In the genomic region with DNA sequence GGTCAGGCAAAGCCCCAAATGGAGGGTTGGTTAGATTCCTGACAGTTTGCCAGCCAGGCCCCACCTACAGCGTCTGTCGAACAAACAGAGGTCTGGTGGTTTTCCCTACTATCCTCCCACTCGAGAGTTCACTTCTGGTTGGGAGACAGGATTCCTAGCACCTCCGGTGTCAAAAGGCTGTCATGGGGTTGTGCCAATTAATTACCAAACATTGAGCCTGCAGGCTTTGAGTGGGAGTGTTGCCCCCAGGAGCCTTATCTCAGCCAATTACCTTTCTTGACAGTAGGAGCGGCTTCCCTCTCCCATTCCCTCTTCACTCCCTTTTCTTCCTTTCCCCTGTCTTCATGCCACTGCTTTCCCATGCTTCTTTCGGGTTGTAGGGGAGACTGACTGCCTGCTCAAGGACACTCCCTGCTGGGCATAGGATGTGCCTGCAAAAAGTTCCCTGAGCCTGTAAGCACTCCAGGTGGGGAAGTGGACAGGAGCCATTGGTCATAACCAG, we compare ENCODE assay signal across 10 cellular contexts. TPM values are rescaled to one million over a fixed set of nuclear protein-coding genes. Genes with fewer than 3 reads are reported as not detected.
DNase-seq lines count a peak whose midpoint lies in the region; ATAC-seq and TF ChIP-seq lines count a peak whose summit lies in the region.
"Had no signal": no experiment of that assay in that cellular context is flagged by ENCODE, and none has a peak within 500 bp of the region (broad histone marks: within the 10 kb centered on the region; RNA-seq: fewer than 3 reads in every experiment).

No MANE protein-coding gene starts in this region.

- TF ChIP-seq CTCF in PC-3 (conservative IDR thresholded peaks at IDR 0.05; ENCODE audit: low read depth, low read length): peak; percentile 64
- peak; percentile 56 for TF ChIP-seq CTCF in foreskin keratinocyte (conservative IDR thresholded peaks at IDR 0.05)
- no peak for TF ChIP-seq CTCF in smooth muscle cell (IDR thresholded peaks at IDR 0.05; ENCODE audit: borderline replicate concordance, insufficient read depth, poor library complexity, severe bottlenecking)

- H3K27ac ChIP-seq in PC-3 (ENCODE audit: low read length): no peak overlapping the region
- H3K27ac ChIP-seq in foreskin keratinocyte: no peak overlapping the region
- no peak overlapping the region for H3K27ac ChIP-seq in smooth muscle cell (ENCODE audit: low read depth)
- H3K27ac ChIP-seq: ascending aorta had no signal

- DNase-seq in SHP77 (lab: John Stamatoyannopoulos, UW) (peak; percentile 4 to 45), SHP77 treated with DMSO at 0.1 percent for 48 hours (lab: John Stamatoyannopoulos, UW) (no peak), PC-3 (peak; percentile 61), foreskin keratinocyte (peak in 1 of 2 donors; percentile 27), smooth muscle cell (lab: John Stamatoyannopoulos, UW; ENCODE audit: unreplicated experiment) (no peak)
- no peak for DNase-seq in stimulated activated effector memory CD8-positive, alpha-beta T cell treated with anti-CD3 and anti-CD28 coated beads, Interleukin-12 subunit alpha, Interleukin-12 subunit beta, amount 100 ng/mL, for 72 hours (ENCODE audit: low spot score in 2 of 2)
- DNase-seq: NCI-H187 treated with DMSO at 0.1 percent for 48 hours had no signal

- peaks cover 39% of the 10 kb centered on the region for H3K36me3 ChIP-seq in PC-3 (ENCODE audit: low read depth, low read length)
- peaks cover 23% of the 10 kb centered on the region for H3K36me3 ChIP-seq in smooth muscle cell (ENCODE audit: low read depth)

- H3K79me2 ChIP-seq in PC-3 (ENCODE audit: low read length) (no peaks in the 10 kb centered on the region), smooth muscle cell (ENCODE audit: low read depth) (no peaks in the 10 kb centered on the region)

- H4K20me1 ChIP-seq in PC-3 (ENCODE audit: low read length) (no peaks in the 10 kb centered on the region), smooth muscle cell (ENCODE audit: low read depth) (no peaks in the 10 kb centered on the region)

- H3K27me3 ChIP-seq in PC-3 (ENCODE audit: low read length) (no peaks in the 10 kb centered on the region), foreskin keratinocyte (no peaks in the 10 kb centered on the region), smooth muscle cell (ENCODE audit: low read depth) (no peaks in the 10 kb centered on the region)
- H3K27me3 ChIP-seq: ascending aorta had no signal

- no peak overlapping the region for H3K4me3 Mint-ChIP-seq in stimulated activated effector memory CD8-positive, alpha-beta T cell treated with anti-CD3 and anti-CD28 coated beads, Interleukin-12 subunit alpha, Interleukin-12 subunit beta, amount 100 ng/mL, for 72 hours

- H3K9ac ChIP-seq in PC-3 (ENCODE audit: low read length) (no peak overlapping the region), smooth muscle cell (ENCODE audit: low read depth) (no peak overlapping the region)

- H2AFZ ChIP-seq in PC-3 (ENCODE audit: low read length) (no peak overlapping the region), smooth muscle cell (ENCODE audit: low read depth) (no peak overlapping the region)

- 82% methylated on average over 6 of the region's 6 CpGs for WGBS in smooth muscle cell (ENCODE audit: low lambda C conversion rate)

- ATAC-seq in PC-3: peak; percentile 89
- peak; percentile 64 for ATAC-seq in foreskin keratinocyte
- no peak for ATAC-seq in stimulated activated effector memory CD8-positive, alpha-beta T cell treated with anti-CD3 and anti-CD28 coated beads, Interleukin-12 subunit alpha, Interleukin-12 subunit beta, amount 100 ng/mL, for 72 hours
- no peak for ATAC-seq in HG03457 (IDR thresholded peaks at IDR 0.05; ENCODE audit: unreplicated experiment)
- no peak for ATAC-seq in HG02885 (IDR thresholded peaks at IDR 0.05; ENCODE audit: poor library complexity, unreplicated experiment)

- peak overlapping the region; percentile 38 for H3K27ac Mint-ChIP-seq in stimulated activated effector memory CD8-positive, alpha-beta T cell treated with anti-CD3 and anti-CD28 coated beads, Interleukin-12 subunit alpha, Interleukin-12 subunit beta, amount 100 ng/mL, for 72 hours

- H3K9me3 ChIP-seq in PC-3 (ENCODE audit: low read length): no peaks in the 10 kb centered on the region
- H3K9me3 ChIP-seq in smooth muscle cell (replicated peaks; ENCODE audit: low read depth): no peaks in the 10 kb centered on the region
- H3K9me3 ChIP-seq: ascending aorta had no signal

- intact Hi-C loops in PC-3 (cut with micrococcal nuclease): no loop called here

- no peak overlapping the region for H3K4me3 ChIP-seq in PC-3 (ENCODE audit: low read length)
- no peak overlapping the region for H3K4me3 ChIP-seq in smooth muscle cell
- H3K4me3 ChIP-seq: ascending aorta had no signal

- CTCF ChIA-PET in PC-3 (lab: Charles Lee): no interaction called here

- H3F3A ChIP-seq in PC-3 (ENCODE audit: low read length, unreplicated experiment) (no peaks in the 10 kb centered on the region), smooth muscle cell (ENCODE audit: low read depth) (peaks cover 6% of the 10 kb centered on the region)

- BruUV-seq in PC-3 (replicated peaks; lab: Mats Ljungman, UMichigan): no TSS peak

- H3K4me1 ChIP-seq in PC-3 (ENCODE audit: insufficient read depth, low read length) (no peaks in the 10 kb centered on the region), foreskin keratinocyte (no peaks in the 10 kb centered on the region), smooth muscle cell (ENCODE audit: low read depth) (no peaks in the 10 kb centered on the region)
- H3K4me1 ChIP-seq: ascending aorta had no signal

- POLR2A ChIA-PET in PC-3 (lab: Charles Lee; ENCODE audit: unreplicated experiment): no interaction called here

- H3K4me2 ChIP-seq in PC-3 (ENCODE audit: low read length) (no peak overlapping the region), smooth muscle cell (no peak overlapping the region)

- H3K36me3 Mint-ChIP-seq in stimulated activated effector memory CD8-positive, alpha-beta T cell treated with anti-CD3 and anti-CD28 coated beads, Interleukin-12 subunit alpha, Interleukin-12 subunit beta, amount 100 ng/mL, for 72 hours: peaks cover 94% of the 10 kb centered on the region

- peaks cover 7% of the 10 kb centered on the region for H3K4me1 Mint-ChIP-seq in stimulated activated effector memory CD8-positive, alpha-beta T cell treated with anti-CD3 and anti-CD28 coated beads, Interleukin-12 subunit alpha, Interleukin-12 subunit beta, amount 100 ng/mL, for 72 hours

- no peaks in the 10 kb centered on the region for H3K9me2 ChIP-seq in PC-3 (replicated peaks; ENCODE audit: low read length)

- H3K9me3 Mint-ChIP-seq in stimulated activated effector memory CD8-positive, alpha-beta T cell treated with anti-CD3 and anti-CD28 coated beads, Interleukin-12 subunit alpha, Interleukin-12 subunit beta, amount 100 ng/mL, for 72 hours: no peaks in the 10 kb centered on the region

RNA-seq across cellular contexts. Expression of a gene that starts 4.7 kb away (rescaled TPM):
- 2.7 and 6.2 TPM in 2 replicates for total RNA-seq in PC-3 (2014; rRNA removed)
- total RNA-seq in foreskin keratinocyte: not detected in 2 replicates
- polyA plus RNA-seq in foreskin keratinocyte: not detected in 2 replicates
- 4.6 TPM in 1 of 2 replicates, not detected in the other for total RNA-seq in smooth muscle cell
- polyA plus RNA-seq in smooth muscle cell: 0.31 and 1.5 TPM in 2 replicates

RNA-seq across cellular contexts. Expression of a gene that starts 8.4 kb away (rescaled TPM):
- 49.8 and 50.4 TPM in 2 replicates for total RNA-seq in PC-3 (2014; rRNA removed)
- total RNA-seq in foreskin keratinocyte: 23.1 and 25.7 TPM in 2 replicates
- 17.3 and 22.1 TPM in 2 replicates for polyA plus RNA-seq in foreskin keratinocyte
- 21.1 and 48.1 TPM in 2 replicates for total RNA-seq in smooth muscle cell
- polyA plus RNA-seq in smooth muscle cell: 23.9 and 27.5 TPM in 2 replicates

RNA-seq across cellular contexts. Expression of a gene that starts 43.1 kb away (rescaled TPM):
- total RNA-seq in PC-3 (2014; rRNA removed): 32.9 and 35.2 TPM in 2 replicates
- 31.7 and 33.7 TPM in 2 replicates for total RNA-seq in foreskin keratinocyte
- 29.6 and 31.4 TPM in 2 replicates for polyA plus RNA-seq in foreskin keratinocyte
- total RNA-seq in smooth muscle cell: 31.6 and 52.3 TPM in 2 replicates
- 11.9 and 12.8 TPM in 2 replicates for polyA plus RNA-seq in smooth muscle cell

RNA-seq across cellular contexts. Expression of a gene that starts 49.6 kb away (rescaled TPM):
- 122 and 132 TPM in 2 replicates for total RNA-seq in PC-3 (2014; rRNA removed)
- 125 and 143 TPM in 2 replicates for total RNA-seq in foreskin keratinocyte
- polyA plus RNA-seq in foreskin keratinocyte: 100 and 102 TPM in 2 replicates
- total RNA-seq in smooth muscle cell: 314 and 331 TPM in 2 replicates
- polyA plus RNA-seq in smooth muscle cell: 228 and 285 TPM in 2 replicates

Comparison
In these comparisons a context has a peak if more than half of its experiments do, and no peak if none do; other contexts are left out.
1. DNase-seq: peak in SHP77 (2 of 2) and PC-3 (single experiment); none in SHP77 treated with DMSO at 0.1 percent for 48 hours (single experiment), stimulated activated effector memory CD8-positive, alpha-beta T cell treated with anti-CD3 and anti-CD28 coated beads, Interleukin-12 subunit alpha, Interleukin-12 subunit beta, amount 100 ng/mL, for 72 hours (0 of 2) and smooth muscle cell (single experiment).
2. ATAC-seq: peak in PC-3 (single experiment) and foreskin keratinocyte (single experiment); none in stimulated activated effector memory CD8-positive, alpha-beta T cell treated with anti-CD3 and anti-CD28 coated beads, Interleukin-12 subunit alpha, Interleukin-12 subunit beta, amount 100 ng/mL, for 72 hours (single experiment), HG03457 (single experiment) and HG02885 (single experiment).